8 cellular contexts compared by ENCODE assay signal in the genomic region with DNA sequence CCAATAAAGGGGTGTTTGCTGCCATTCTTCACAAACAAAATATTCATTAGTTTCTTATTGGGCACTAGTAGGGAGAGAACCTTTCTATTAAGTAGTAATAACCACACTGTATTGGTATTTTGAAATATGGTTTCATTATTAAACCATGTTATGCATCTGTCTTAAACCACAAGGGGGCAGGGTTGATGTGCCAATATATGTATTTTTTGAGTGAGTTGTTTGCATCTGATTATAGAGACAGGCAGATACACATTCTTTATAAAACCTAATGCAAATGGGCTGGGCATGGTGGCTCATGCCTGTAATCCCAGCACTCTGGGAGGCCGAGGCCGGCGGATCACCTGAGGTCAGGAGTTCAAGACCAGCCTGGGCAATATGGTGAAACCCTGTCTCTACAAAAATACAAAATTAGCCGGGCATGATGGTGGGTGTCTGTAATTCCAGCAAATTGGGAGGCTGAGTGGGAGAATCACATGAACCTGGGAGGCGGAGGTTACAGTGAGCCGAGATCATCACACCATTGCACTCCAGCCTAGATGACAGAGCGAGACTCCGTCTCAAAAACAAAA. TPM values are rescaled to one million over a fixed set of nuclear protein-coding genes. Genes with fewer than 3 reads are reported as not detected.
DNase-seq lines count a peak whose midpoint lies in the region; ATAC-seq and TF ChIP-seq lines count a peak whose summit lies in the region.
"Not testable (repeated sequence)": the region's sequence is repeated elsewhere in the genome, so short reads cannot be mapped to it uniquely, and the experiment has no call there.

No MANE protein-coding gene starts in this region.

- peak; percentile 80 for ATAC-seq in GM21717 (IDR thresholded peaks at IDR 0.05; ENCODE audit: unreplicated experiment)

- H3K4me3 ChIP-seq in epithelial cell of esophagus (ENCODE audit: low read length); thyroid gland (replicated peaks in 1 of 3): not testable (repeated sequence)

- not testable (repeated sequence) for H3K27ac ChIP-seq in thyroid gland

- H3K36me3 ChIP-seq in thyroid gland = not testable (repeated sequence)

- DNase-seq in DMS53 (lab: John Stamatoyannopoulos, UW) = peak; percentile 83
- peak; percentile 57 to 72 for DNase-seq in Kasumi-1 (lab: John Stamatoyannopoulos, UW)
- DNase-seq in NCI-H526 treated with DMSO at 0.1 percent for 48 hours (lab: John Stamatoyannopoulos, UW) = peak; percentile 80
- DNase-seq in activated CD4-positive, CD25-positive, alpha-beta regulatory T cell treated with anti-CD3 and anti-CD28 coated beads, Interleukin-2, amount 50 U/mL, for 16 hours (ENCODE audit: low read depth, low spot score) = peak; percentile 1
- peak; percentile 77 for DNase-seq in epithelial cell of esophagus (ENCODE audit: low read depth)
- peak; percentile 64 to 66 for DNase-seq in lung microvascular endothelial cell (ENCODE audit: low read depth in 2 of 2)
- DNase-seq in thyroid gland = not testable (repeated sequence)

- WGBS in thyroid gland, 2 donors = 79 to 85% methylated on average over 8 of the region's 8 CpGs

- not testable (repeated sequence) for H3K27me3 ChIP-seq in thyroid gland

- TF ChIP-seq CTCF in epithelial cell of esophagus (IDR thresholded peaks at IDR 0.05; ENCODE audit: insufficient read depth, low read depth, low read length, missing control alignments) = peak; percentile 56
- TF ChIP-seq CTCF in thyroid gland (IDR thresholded peaks at IDR 0.05) = peak; percentile 10 to 57 (median 45)

- H3K4me1 ChIP-seq in thyroid gland = not testable (repeated sequence)

- TF ChIP-seq POLR2A in thyroid gland (IDR thresholded peaks at IDR 0.05) = not testable (repeated sequence)

- not testable (repeated sequence) for H3K9me3 ChIP-seq in thyroid gland

- intact Hi-C loops in thyroid gland (cut with DNase I) = loop anchor here (5.0 to 10.0 kb wide), 2 partner anchors 208 to 291 kb away; no protein-coding TSS in a partner anchor

RNA-seq across cellular contexts. Expression of a gene that starts 56.0 kb away (rescaled TPM):
- total RNA-seq in lung microvascular endothelial cell = 71.6 and 196 TPM in 2 replicates
- 100 to 1,000 TPM in 2 of 4 donors, 10 to 100 TPM in 2; 56.7 to 124 (median 91.6) TPM for total RNA-seq in thyroid gland
